21 cellular contexts compared by ENCODE assay signal in the genomic region with DNA sequence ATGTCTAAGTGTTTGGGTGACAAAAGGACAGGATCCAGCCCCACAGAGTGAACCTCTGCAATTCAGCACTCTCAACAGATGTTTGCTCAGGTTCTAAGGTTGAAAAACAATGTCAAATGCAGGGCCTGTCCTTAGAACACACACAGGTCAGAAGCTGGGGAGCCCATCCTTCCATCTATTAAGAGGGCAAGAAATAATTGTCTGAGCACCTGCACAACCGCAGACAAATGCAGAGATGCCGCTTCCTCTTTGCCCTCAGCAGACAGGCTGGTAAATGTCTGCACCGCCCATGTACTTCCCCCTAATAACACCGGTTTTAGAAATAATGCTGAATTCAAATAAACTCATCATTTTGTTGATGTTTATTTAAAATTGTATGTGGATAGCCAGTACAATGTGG.
DNase-seq lines count a peak whose midpoint lies in the region; ATAC-seq and TF ChIP-seq lines count a peak whose summit lies in the region.
"Had no signal": no experiment of that assay in that cellular context is flagged by ENCODE, and none has a peak within 500 bp of the region (broad histone marks: within the 10 kb centered on the region; RNA-seq: fewer than 3 reads in every experiment).

No MANE protein-coding gene starts in this region.

- H3K79me2 ChIP-seq in MM.1S (ENCODE audit: low read length) (no peaks in the 10 kb centered on the region), OCI-LY1 (ENCODE audit: insufficient read depth, low read length) (no peaks in the 10 kb centered on the region)

- intact Hi-C loops in ascending aorta (cut with DNase I), result no loop called here

- H2AFZ ChIP-seq in MM.1S (ENCODE audit: low read length), result no peak overlapping the region
- H2AFZ ChIP-seq in OCI-LY1 (ENCODE audit: low read length), result no peak overlapping the region

- H3K36me3 ChIP-seq in MM.1S (replicated peaks; ENCODE audit: insufficient read depth, low read length) (no peaks in the 10 kb centered on the region), OCI-LY1 (ENCODE audit: insufficient read depth, low read length) (no peaks in the 10 kb centered on the region), ascending aorta (no peaks in the 10 kb centered on the region)
- H3K36me3 ChIP-seq: BE2C, BLaER1 had no signal

- H3K27ac ChIP-seq in MM.1S (ENCODE audit: low read length) (no peak overlapping the region), OCI-LY1 (ENCODE audit: low read depth, low read length, poor library complexity, severe bottlenecking) (peak overlapping the region; percentile 94), ascending aorta (no peak overlapping the region)
- H3K27ac ChIP-seq: BLaER1 had no signal

- H4K20me1 ChIP-seq in MM.1S (ENCODE audit: insufficient read depth, low read length) (no peaks in the 10 kb centered on the region), OCI-LY1 (ENCODE audit: insufficient read depth, low read length) (no peaks in the 10 kb centered on the region)
- H4K20me1 ChIP-seq: BLaER1 had no signal

- no peak for ATAC-seq in effector memory CD8-positive, alpha-beta T cell (replicated peaks)

- no peaks in the 10 kb centered on the region for H3F3A ChIP-seq in MM.1S (ENCODE audit: insufficient read depth, low read length)
- H3F3A ChIP-seq in OCI-LY1 (ENCODE audit: insufficient read depth, low read length), result 0 out of 2 replicates have a peak, but pooled peaks cover 4% of the 10 kb centered on the region

- no peaks in the 10 kb centered on the region for H3K36me3 Mint-ChIP-seq in effector memory CD8-positive, alpha-beta T cell (ENCODE audit: insufficient read depth)
- H3K36me3 Mint-ChIP-seq: CD14-positive monocyte; CD4-positive, alpha-beta memory T cell; CD4-positive, CD25-positive, alpha-beta regulatory T cell had no signal

- no peak overlapping the region for H3K4me3 ChIP-seq in MM.1S (ENCODE audit: low read length)
- peak overlapping the region; percentile 2 for H3K4me3 ChIP-seq in OCI-LY1 (ENCODE audit: low read depth, low read length, poor library complexity, severe bottlenecking)
- no peak overlapping the region for H3K4me3 ChIP-seq in ascending aorta
- H3K4me3 ChIP-seq: BLaER1 had no signal

- H3K9me3 Mint-ChIP-seq in effector memory CD8-positive, alpha-beta T cell, result peaks cover 12 to 22% of the 10 kb centered on the region in 2 donors

- H3K27me3 ChIP-seq in MM.1S (replicated peaks; ENCODE audit: insufficient read depth, low read length), result no peaks in the 10 kb centered on the region
- H3K27me3 ChIP-seq in OCI-LY1 (ENCODE audit: insufficient read depth, low read length), result no peaks in the 10 kb centered on the region
- H3K27me3 ChIP-seq in ascending aorta, result no peaks in the 10 kb centered on the region
- H3K27me3 ChIP-seq: BE2C, BLaER1 had no signal

- H3K9ac ChIP-seq in MM.1S (ENCODE audit: low read length) (no peak overlapping the region), OCI-LY1 (ENCODE audit: low read length) (peak overlapping the region; percentile 47)
- H3K9ac ChIP-seq: BLaER1 had no signal

- H3K4me2 ChIP-seq in MM.1S (ENCODE audit: low read depth, low read length), result no peak overlapping the region
- peak overlapping the region; percentile 35 for H3K4me2 ChIP-seq in OCI-LY1 (ENCODE audit: low read length)
- H3K4me2 ChIP-seq: BLaER1 had no signal

- no peak for TF ChIP-seq CTCF in MM.1S (IDR thresholded peaks at IDR 0.05; ENCODE audit: low read length)
- TF ChIP-seq CTCF in OCI-LY1 (IDR thresholded peaks at IDR 0.05; ENCODE audit: low read length), result no peak
- TF ChIP-seq CTCF in ascending aorta (IDR thresholded peaks at IDR 0.05), result no peak

- H3K27me3 Mint-ChIP-seq in effector memory CD8-positive, alpha-beta T cell, result no peaks in the 10 kb centered on the region
- H3K27me3 Mint-ChIP-seq: CD4-positive, alpha-beta memory T cell; CD4-positive, CD25-positive, alpha-beta regulatory T cell; CD8-positive, alpha-beta memory T cell had no signal

- peak; percentile 47 for DNase-seq in MM.1S
- DNase-seq in NAMALWA (ENCODE audit: low spot score), result peak; percentile 81
- DNase-seq in RPMI8226, result peak; percentile 84
- no peak for DNase-seq in effector memory CD8-positive, alpha-beta T cell
- DNase-seq in amygdala (lab: John Stamatoyannopoulos, UW), result no peak
- DNase-seq in ascending aorta (ENCODE audit: low spot score in 2 of 2), result no peak
- DNase-seq in stimulated activated CD4-positive, alpha-beta T cell treated with anti-CD3 and anti-CD28 coated beads, Interleukin-12 subunit alpha, Interleukin-12 subunit beta, amount 100 ng/mL, for 4 hours, result no peak
- DNase-seq: 8988T; ACHN; BE2C; C1 segment of cervical spinal cord; Caco-2; Calu3; CD4-positive, alpha-beta memory T cell; CD4-positive, CD25-positive, alpha-beta regulatory T cell; CD8-positive, alpha-beta memory T cell; DMS79 treated with DMSO at 0.1 percent for 48 hours; GF-D8 had no signal

- H3K9me2 ChIP-seq in MM.1S (replicated peaks; ENCODE audit: insufficient read depth, low read length) (no peaks in the 10 kb centered on the region), OCI-LY1 (ENCODE audit: low read depth, low read length) (no peaks in the 10 kb centered on the region)

- H3K9me3 ChIP-seq in MM.1S (replicated peaks; ENCODE audit: insufficient read depth, low read length) (no peaks in the 10 kb centered on the region), OCI-LY1 (ENCODE audit: low read length) (no peaks in the 10 kb centered on the region), ascending aorta (no peaks in the 10 kb centered on the region)
- H3K9me3 ChIP-seq: BE2C, Caco-2 had no signal

- H3K4me3 Mint-ChIP-seq in effector memory CD8-positive, alpha-beta T cell, result no peak overlapping the region
- H3K4me3 Mint-ChIP-seq: CD14-positive monocyte; CD4-positive, alpha-beta memory T cell; CD4-positive, CD25-positive, alpha-beta regulatory T cell; CD8-positive, alpha-beta memory T cell had no signal

- no peaks in the 10 kb centered on the region for H3K4me1 ChIP-seq in MM.1S (ENCODE audit: low read length)
- peaks cover 60% of the 10 kb centered on the region for H3K4me1 ChIP-seq in OCI-LY1 (ENCODE audit: insufficient read depth, low read length, severe bottlenecking)
- no peaks in the 10 kb centered on the region for H3K4me1 ChIP-seq in ascending aorta
- H3K4me1 ChIP-seq: BE2C, BLaER1, Caco-2 had no signal

- H3K27ac Mint-ChIP-seq in effector memory CD8-positive, alpha-beta T cell, result no peak overlapping the region
- H3K27ac Mint-ChIP-seq: CD14-positive monocyte; CD4-positive, alpha-beta memory T cell; CD4-positive, CD25-positive, alpha-beta regulatory T cell; CD8-positive, alpha-beta memory T cell had no signal

- no peaks in the 10 kb centered on the region for H3K4me1 Mint-ChIP-seq in effector memory CD8-positive, alpha-beta T cell (ENCODE audit: low read depth in 2 of 2)
- H3K4me1 Mint-ChIP-seq: CD14-positive monocyte; CD4-positive, alpha-beta memory T cell; CD4-positive, CD25-positive, alpha-beta regulatory T cell; CD8-positive, alpha-beta memory T cell had no signal

Comparison
In these comparisons a context has a peak if more than half of its experiments do, and no peak if none do; other contexts are left out.
1. DNase-seq: peak in MM.1S (single experiment), NAMALWA (single experiment) and RPMI8226 (single experiment); none in effector memory CD8-positive, alpha-beta T cell (0 of 3), amygdala (0 of 56), ascending aorta (0 of 2) and stimulated activated CD4-positive, alpha-beta T cell treated with anti-CD3 and anti-CD28 coated beads, Interleukin-12 subunit alpha, Interleukin-12 subunit beta, amount 100 ng/mL, for 4 hours (single experiment).